ENCODE assay signal across 21 cellular contexts in the genomic region with DNA sequence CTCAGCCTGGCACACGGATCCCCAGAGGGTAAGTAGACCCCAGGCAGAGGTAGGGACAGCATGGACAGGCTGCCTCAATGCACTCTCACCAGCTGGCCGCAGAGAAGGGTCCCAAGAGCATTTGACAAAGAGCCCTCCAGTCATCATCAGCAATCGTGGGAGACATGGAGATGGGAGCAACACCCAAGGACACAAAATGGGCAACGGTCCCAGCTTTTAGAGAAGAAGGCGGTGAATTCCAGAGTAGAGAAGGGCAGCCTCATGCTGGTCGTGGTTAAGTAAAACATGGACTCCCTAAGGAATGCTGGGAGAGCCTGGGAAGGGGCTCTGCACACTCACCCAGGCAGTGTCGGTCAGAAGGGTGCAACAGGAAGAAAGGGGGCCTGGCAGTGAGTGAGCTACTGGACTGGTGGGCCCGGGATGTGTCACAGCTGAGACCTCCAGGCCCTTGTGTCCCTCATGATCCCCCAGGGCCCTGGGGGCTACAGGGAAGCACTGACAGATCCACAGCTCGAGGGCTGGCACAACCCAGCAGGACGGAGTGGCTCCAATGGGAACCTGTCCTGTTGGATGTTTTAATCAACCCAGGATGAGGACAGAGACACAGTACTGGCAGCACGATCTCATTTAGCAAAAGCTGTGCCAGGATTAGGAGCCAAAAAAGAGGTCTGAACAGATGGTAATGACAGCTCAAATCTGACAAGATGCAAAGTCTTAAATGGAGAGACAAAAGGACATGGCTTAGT.
A peak's percentile ranks its signal among the peaks of the same experiment; 100 is the strongest.
DNase-seq lines count a peak whose midpoint lies in the region; ATAC-seq and TF ChIP-seq lines count a peak whose summit lies in the region.
"Had no signal": no experiment of that assay in that cellular context is flagged by ENCODE, and none has a peak within 500 bp of the region (broad histone marks: within the 10 kb centered on the region; RNA-seq: fewer than 3 reads in every experiment).

No MANE protein-coding gene starts in this region.

- 53 to 58% methylated on average over 7 to 11 of the region's 11 CpGs for WGBS in esophagus squamous epithelium, 2 donors
- 27 to 35% methylated on average over 10 to 11 of the region's 11 CpGs for whole genome bisulfite sequencing in tibial nerve, 2 donors

- peak overlapping the region; percentile 17 for H3K27ac Mint-ChIP-seq in mesothelial cell of epicardium
- H3K27ac Mint-ChIP-seq: activated CD4-positive, alpha-beta T cell treated with anti-CD3 and anti-CD28 coated beads, Interleukin-2, amount 10 ng/mL, durations not matched to agents 7 days and 5 days; activated T-cell treated with anti-CD3 and anti-CD28 coated beads, Interleukin-2, amount 50 U/mL, for 24 hours; memory B cell had no signal

- peaks cover 45 to 100% (median 83%) of the 10 kb centered on the region in 3 donors for H3K4me1 ChIP-seq in esophagus squamous epithelium
- H3K4me1 ChIP-seq in tibial nerve: peaks cover 5 to 100% (median 62%) of the 10 kb centered on the region in 4 donors

- H3K27me3 ChIP-seq in esophagus squamous epithelium (no peaks in the 10 kb centered on the region), tibial nerve (no peaks in the 10 kb centered on the region)
- H3K27me3 ChIP-seq: colonic mucosa, thyroid gland had no signal

- H3K27me3 Mint-ChIP-seq in mesothelial cell of epicardium (ENCODE audit: low read depth): no peaks in the 10 kb centered on the region
- H3K27me3 Mint-ChIP-seq: activated CD4-positive, alpha-beta T cell treated with anti-CD3 and anti-CD28 coated beads, Interleukin-2, amount 10 ng/mL, durations not matched to agents 7 days and 5 days; activated T-cell treated with anti-CD3 and anti-CD28 coated beads, Interleukin-2, amount 50 U/mL, for 24 hours; memory B cell had no signal

- TF ChIP-seq EP300 in tibial nerve (IDR thresholded peaks at IDR 0.05): no peak

- H3K36me3 ChIP-seq in esophagus squamous epithelium (peaks cover 0 to 37% (median 0%) of the 10 kb centered on the region in 3 donors), tibial nerve (no peaks in the 10 kb centered on the region)
- H3K36me3 ChIP-seq: colonic mucosa, thyroid gland had no signal

- H3K36me3 Mint-ChIP-seq in mesothelial cell of epicardium: peaks cover 6% of the 10 kb centered on the region

- H3K4me3 ChIP-seq in esophagus squamous epithelium: no peak overlapping the region
- no peak overlapping the region for H3K4me3 ChIP-seq in tibial nerve
- H3K4me3 ChIP-seq: colonic mucosa, thyroid gland had no signal

- ATAC-seq in HG03108 (IDR thresholded peaks at IDR 0.05; ENCODE audit: unreplicated experiment): no peak
- ATAC-seq: esophagus mucosa had no signal

- H3K4me1 Mint-ChIP-seq in mesothelial cell of epicardium: peaks cover 17% of the 10 kb centered on the region
- H3K4me1 Mint-ChIP-seq: activated CD4-positive, alpha-beta T cell treated with anti-CD3 and anti-CD28 coated beads, Interleukin-2, amount 10 ng/mL, durations not matched to agents 7 days and 5 days had no signal

- no peaks in the 10 kb centered on the region for H3K9me3 Mint-ChIP-seq in mesothelial cell of epicardium
- H3K9me3 Mint-ChIP-seq: activated CD4-positive, alpha-beta T cell treated with anti-CD3 and anti-CD28 coated beads, Interleukin-2, amount 10 ng/mL, durations not matched to agents 7 days and 5 days; activated T-cell treated with anti-CD3 and anti-CD28 coated beads, Interleukin-2, amount 50 U/mL, for 24 hours; memory B cell had no signal

- no peak for TF ChIP-seq POLR2A in esophagus squamous epithelium (IDR thresholded peaks at IDR 0.05)
- no peak for TF ChIP-seq POLR2A in tibial nerve (IDR thresholded peaks at IDR 0.05)

- DNase-seq in NCI-H446 treated with DMSO at 0.1 percent for 48 hours (lab: John Stamatoyannopoulos, UW): peak; percentile 87
- DNase-seq in esophagus squamous epithelium (lab: John Stamatoyannopoulos, UW): no peak
- no peak for DNase-seq in mesothelial cell of epicardium (ENCODE audit: low spot score in 2 of 2, unreplicated experiment in 2 of 2)
- DNase-seq in tibial nerve (ENCODE audit: low spot score in 2 of 2): no peak
- no peak for DNase-seq in stimulated activated CD4-positive, alpha-beta T cell treated with anti-CD3 and anti-CD28 coated beads, Interleukin-1b, Interleukin-23, amount 100 ng/mL, for 48 hours
- DNase-seq in NOMO-1 treated with dmso at 0.1 percent for 144 hours (lab: John Stamatoyannopoulos, UW; ENCODE audit: unreplicated experiment): no peak
- DNase-seq in stimulated activated naive CD4-positive, alpha-beta T cell treated with Interleukin-2 at 50 U/mL for 16 hours (lab: John Stamatoyannopoulos, UW): no peak
- DNase-seq: activated CD4-positive, alpha-beta T cell treated with anti-CD3 and anti-CD28 coated beads, Interleukin-2, amount 10 ng/mL, durations not matched to agents 7 days and 5 days; activated T-cell treated with anti-CD3 and anti-CD28 coated beads, Interleukin-2, amount 50 U/mL, for 24 hours; colonic mucosa; DND-41; Karpas-422; NCI-H1436 treated with DMSO at 0.1 percent for 48 hours; NCI-H748 treated with DMSO at 0.1 percent for 48 hours; nucleus accumbens; T1000; thyroid gland had no signal

- H3K4me3 Mint-ChIP-seq in mesothelial cell of epicardium: no peak overlapping the region
- H3K4me3 Mint-ChIP-seq: activated CD4-positive, alpha-beta T cell treated with anti-CD3 and anti-CD28 coated beads, Interleukin-2, amount 10 ng/mL, durations not matched to agents 7 days and 5 days; activated T-cell treated with anti-CD3 and anti-CD28 coated beads, Interleukin-2, amount 50 U/mL, for 24 hours; memory B cell had no signal

- peak overlapping the region; percentile 16 to 75 (median 61) for H3K27ac ChIP-seq in esophagus squamous epithelium
- peak overlapping the region; percentile 37 to 90 (median 64) for H3K27ac ChIP-seq in tibial nerve
- H3K27ac ChIP-seq: C4-2B, colonic mucosa, thyroid gland had no signal

- intact Hi-C loops in esophagus squamous epithelium (cut with DNase I): no loop called here

- no peak for TF ChIP-seq CTCF in esophagus squamous epithelium (IDR thresholded peaks at IDR 0.05)
- TF ChIP-seq CTCF in mesothelial cell of epicardium (IDR thresholded peaks at IDR 0.05; ENCODE audit: unreplicated experiment): no peak
- TF ChIP-seq CTCF in tibial nerve (IDR thresholded peaks at IDR 0.05): no peak

- H3K9me3 ChIP-seq in esophagus squamous epithelium: no peaks in the 10 kb centered on the region
- H3K9me3 ChIP-seq in tibial nerve: no peaks in the 10 kb centered on the region
- H3K9me3 ChIP-seq: colonic mucosa, thyroid gland had no signal
